In genomic region chr6:163679012-163679660, GRCh38 we compare ENCODE assay signal across 2 cellular contexts.
TF ChIP-seq lines count a peak whose summit lies in the region.

No MANE protein-coding gene starts in this region.

TF ChIP-seq in liver, 16 proteins besides CTCF, POLR2A, EP300 and RAD21 (continued from another document):
- TF ChIP-seq ZBTB33 (IDR thresholded peaks at IDR 0.05) (no peak), SP1 (IDR thresholded peaks at IDR 0.05) (peak; percentile 26), YY1 (IDR thresholded peaks at IDR 0.05) (no peak), REST (IDR thresholded peaks at IDR 0.05) (no peak)

TF ChIP-seq in HepG2, 621 proteins besides CTCF, POLR2A, EP300 and RAD21 (continued from another document):
- no peak for TF ChIP-seq ZBTB10 (CRISPR knock-in tag; IDR thresholded peaks at IDR 0.05; ENCODE audit: borderline replicate concordance)
- no peak for TF ChIP-seq ETS1 (CRISPR knock-in tag; IDR thresholded peaks at IDR 0.05)
- TF ChIP-seq SNAPC2 (CRISPR knock-in tag; IDR thresholded peaks at IDR 0.05): no peak
- TF ChIP-seq ZFP82 (CRISPR knock-in tag; IDR thresholded peaks at IDR 0.05; ENCODE audit: borderline replicate concordance): no peak
- TF ChIP-seq ATF7-NPFF (CRISPR knock-in tag; IDR thresholded peaks at IDR 0.05; ENCODE audit: low read depth): no peak
- TF ChIP-seq CREM (IDR thresholded peaks at IDR 0.05): no peak
- TF ChIP-seq CREM (CRISPR knock-in tag; IDR thresholded peaks at IDR 0.05): no peak
- TF ChIP-seq RFXANK (CRISPR knock-in tag; IDR thresholded peaks at IDR 0.05): no peak
- no peak for TF ChIP-seq ZMYM4 (CRISPR knock-in tag; IDR thresholded peaks at IDR 0.05)
- TF ChIP-seq GMEB1 (CRISPR knock-in tag; IDR thresholded peaks at IDR 0.05; ENCODE audit: borderline replicate concordance): no peak
- no peak for TF ChIP-seq ZNF740 (CRISPR knock-in tag; IDR thresholded peaks at IDR 0.05)
- TF ChIP-seq FOXC1 (CRISPR knock-in tag; IDR thresholded peaks at IDR 0.05; ENCODE audit: borderline replicate concordance): no peak
- TF ChIP-seq ZNF503 (CRISPR knock-in tag; IDR thresholded peaks at IDR 0.05): no peak
- TF ChIP-seq BRD4 (CRISPR knock-in tag; IDR thresholded peaks at IDR 0.05): no peak
